Comparison of ENCODE assay signal across 2 cellular contexts in the genomic region with DNA sequence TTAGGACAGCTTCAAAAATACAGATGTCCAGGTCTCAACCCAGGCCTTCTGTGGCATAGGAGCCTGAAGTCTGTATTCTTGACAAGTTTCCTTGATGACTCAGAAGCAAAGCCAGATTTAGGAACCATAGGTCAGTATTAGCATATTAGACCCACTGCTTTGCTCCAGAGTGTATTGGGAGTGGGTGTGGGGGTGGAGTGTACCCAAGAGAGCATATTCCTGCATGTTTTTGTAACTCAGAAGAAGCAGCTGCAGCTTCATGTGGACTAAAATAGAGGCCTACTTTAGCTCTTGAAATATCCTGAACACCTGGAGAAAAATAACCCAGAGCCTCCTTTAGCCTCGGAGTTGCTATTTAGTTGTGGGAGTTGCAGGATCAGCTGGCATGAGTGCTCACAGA.
TF ChIP-seq lines count a peak whose summit lies in the region.

No MANE protein-coding gene starts in this region.

TF ChIP-seq in endothelial cell of umbilical vein, 7 proteins besides CTCF, POLR2A, EP300 and RAD21:
- TF ChIP-seq, protein P1, sequence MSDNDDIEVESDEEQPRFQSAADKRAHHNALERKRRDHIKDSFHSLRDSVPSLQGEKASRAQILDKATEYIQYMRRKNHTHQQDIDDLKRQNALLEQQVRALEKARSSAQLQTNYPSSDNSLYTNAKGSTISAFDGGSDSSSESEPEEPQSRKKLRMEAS (IDR thresholded peaks at IDR 0.05; ENCODE audit: insufficient read depth, insufficient read length), result no peak
- peak; percentile 32 for TF ChIP-seq FOS (IDR thresholded peaks at IDR 0.05; ENCODE audit: borderline replicate concordance, insufficient read depth, low read length)

TF ChIP-seq in HepG2, 621 proteins besides CTCF, POLR2A, EP300 and RAD21 (continued from another document):
- TF ChIP-seq, protein P2, sequence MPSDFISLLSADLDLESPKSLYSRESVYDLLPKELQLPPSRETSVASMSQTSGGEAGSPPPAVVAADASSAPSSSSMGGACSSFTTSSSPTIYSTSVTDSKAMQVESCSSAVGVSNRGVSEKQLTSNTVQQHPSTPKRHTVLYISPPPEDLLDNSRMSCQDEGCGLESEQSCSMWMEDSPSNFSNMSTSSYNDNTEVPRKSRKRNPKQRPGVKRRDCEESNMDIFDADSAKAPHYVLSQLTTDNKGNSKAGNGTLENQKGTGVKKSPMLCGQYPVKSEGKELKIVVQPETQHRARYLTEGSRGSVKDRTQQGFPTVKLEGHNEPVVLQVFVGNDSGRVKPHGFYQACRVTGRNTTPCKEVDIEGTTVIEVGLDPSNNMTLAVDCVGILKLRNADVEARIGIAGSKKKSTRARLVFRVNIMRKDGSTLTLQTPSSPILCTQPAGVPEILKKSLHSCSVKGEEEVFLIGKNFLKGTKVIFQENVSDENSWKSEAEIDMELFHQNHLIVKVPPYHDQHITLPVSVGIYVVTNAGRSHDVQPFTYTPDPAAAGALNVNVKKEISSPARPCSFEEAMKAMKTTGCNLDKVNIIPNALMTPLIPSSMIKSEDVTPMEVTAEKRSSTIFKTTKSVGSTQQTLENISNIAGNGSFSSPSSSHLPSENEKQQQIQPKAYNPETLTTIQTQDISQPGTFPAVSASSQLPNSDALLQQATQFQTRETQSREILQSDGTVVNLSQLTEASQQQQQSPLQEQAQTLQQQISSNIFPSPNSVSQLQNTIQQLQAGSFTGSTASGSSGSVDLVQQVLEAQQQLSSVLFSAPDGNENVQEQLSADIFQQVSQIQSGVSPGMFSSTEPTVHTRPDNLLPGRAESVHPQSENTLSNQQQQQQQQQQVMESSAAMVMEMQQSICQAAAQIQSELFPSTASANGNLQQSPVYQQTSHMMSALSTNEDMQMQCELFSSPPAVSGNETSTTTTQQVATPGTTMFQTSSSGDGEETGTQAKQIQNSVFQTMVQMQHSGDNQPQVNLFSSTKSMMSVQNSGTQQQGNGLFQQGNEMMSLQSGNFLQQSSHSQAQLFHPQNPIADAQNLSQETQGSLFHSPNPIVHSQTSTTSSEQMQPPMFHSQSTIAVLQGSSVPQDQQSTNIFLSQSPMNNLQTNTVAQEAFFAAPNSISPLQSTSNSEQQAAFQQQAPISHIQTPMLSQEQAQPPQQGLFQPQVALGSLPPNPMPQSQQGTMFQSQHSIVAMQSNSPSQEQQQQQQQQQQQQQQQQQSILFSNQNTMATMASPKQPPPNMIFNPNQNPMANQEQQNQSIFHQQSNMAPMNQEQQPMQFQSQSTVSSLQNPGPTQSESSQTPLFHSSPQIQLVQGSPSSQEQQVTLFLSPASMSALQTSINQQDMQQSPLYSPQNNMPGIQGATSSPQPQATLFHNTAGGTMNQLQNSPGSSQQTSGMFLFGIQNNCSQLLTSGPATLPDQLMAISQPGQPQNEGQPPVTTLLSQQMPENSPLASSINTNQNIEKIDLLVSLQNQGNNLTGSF (CRISPR knock-in tag; IDR thresholded peaks at IDR 0.05), result no peak
- TF ChIP-seq SNRNP70 (IDR thresholded peaks at IDR 0.05; ENCODE audit: low read depth, low read length) (no peak), REL (CRISPR knock-in tag; conservative IDR thresholded peaks at IDR 0.05) (no peak), ZNF737 (CRISPR knock-in tag; IDR thresholded peaks at IDR 0.05; ENCODE audit: borderline replicate concordance) (no peak), GFI1 (CRISPR knock-in tag; IDR thresholded peaks at IDR 0.05; ENCODE audit: borderline replicate concordance) (no peak), MTA3 (CRISPR knock-in tag; IDR thresholded peaks at IDR 0.05) (no peak), RARA (CRISPR knock-in tag; IDR thresholded peaks at IDR 0.05) (no peak), ZNF614 (CRISPR knock-in tag; IDR thresholded peaks at IDR 0.05; ENCODE audit: borderline replicate concordance) (no peak), ARNTL (CRISPR knock-in tag; IDR thresholded peaks at IDR 0.05) (no peak), THAP11 (CRISPR knock-in tag; IDR thresholded peaks at IDR 0.05) (no peak), MAZ (IDR thresholded peaks at IDR 0.05; ENCODE audit: borderline replicate concordance, low read depth, low read length) (no peak), MAZ (CRISPR knock-in tag; IDR thresholded peaks at IDR 0.05; ENCODE audit: low read depth) (no peak), RFX3 (CRISPR knock-in tag; IDR thresholded peaks at IDR 0.05) (no peak), GABPB1 (CRISPR knock-in tag; IDR thresholded peaks at IDR 0.05) (no peak)
- TF ChIP-seq, protein P3, sequence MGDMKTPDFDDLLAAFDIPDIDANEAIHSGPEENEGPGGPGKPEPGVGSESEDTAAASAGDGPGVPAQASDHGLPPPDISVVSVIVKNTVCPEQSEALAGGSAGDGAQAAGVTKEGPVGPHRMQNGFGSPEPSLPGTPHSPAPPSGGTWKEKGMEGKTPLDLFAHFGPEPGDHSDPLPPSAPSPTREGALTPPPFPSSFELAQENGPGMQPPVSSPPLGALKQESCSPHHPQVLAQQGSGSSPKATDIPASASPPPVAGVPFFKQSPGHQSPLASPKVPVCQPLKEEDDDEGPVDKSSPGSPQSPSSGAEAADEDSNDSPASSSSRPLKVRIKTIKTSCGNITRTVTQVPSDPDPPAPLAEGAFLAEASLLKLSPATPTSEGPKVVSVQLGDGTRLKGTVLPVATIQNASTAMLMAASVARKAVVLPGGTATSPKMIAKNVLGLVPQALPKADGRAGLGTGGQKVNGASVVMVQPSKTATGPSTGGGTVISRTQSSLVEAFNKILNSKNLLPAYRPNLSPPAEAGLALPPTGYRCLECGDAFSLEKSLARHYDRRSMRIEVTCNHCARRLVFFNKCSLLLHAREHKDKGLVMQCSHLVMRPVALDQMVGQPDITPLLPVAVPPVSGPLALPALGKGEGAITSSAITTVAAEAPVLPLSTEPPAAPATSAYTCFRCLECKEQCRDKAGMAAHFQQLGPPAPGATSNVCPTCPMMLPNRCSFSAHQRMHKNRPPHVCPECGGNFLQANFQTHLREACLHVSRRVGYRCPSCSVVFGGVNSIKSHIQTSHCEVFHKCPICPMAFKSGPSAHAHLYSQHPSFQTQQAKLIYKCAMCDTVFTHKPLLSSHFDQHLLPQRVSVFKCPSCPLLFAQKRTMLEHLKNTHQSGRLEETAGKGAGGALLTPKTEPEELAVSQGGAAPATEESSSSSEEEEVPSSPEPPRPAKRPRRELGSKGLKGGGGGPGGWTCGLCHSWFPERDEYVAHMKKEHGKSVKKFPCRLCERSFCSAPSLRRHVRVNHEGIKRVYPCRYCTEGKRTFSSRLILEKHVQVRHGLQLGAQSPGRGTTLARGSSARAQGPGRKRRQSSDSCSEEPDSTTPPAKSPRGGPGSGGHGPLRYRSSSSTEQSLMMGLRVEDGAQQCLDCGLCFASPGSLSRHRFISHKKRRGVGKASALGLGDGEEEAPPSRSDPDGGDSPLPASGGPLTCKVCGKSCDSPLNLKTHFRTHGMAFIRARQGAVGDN (CRISPR knock-in tag; IDR thresholded peaks at IDR 0.05), result no peak
- TF ChIP-seq, protein P4, sequence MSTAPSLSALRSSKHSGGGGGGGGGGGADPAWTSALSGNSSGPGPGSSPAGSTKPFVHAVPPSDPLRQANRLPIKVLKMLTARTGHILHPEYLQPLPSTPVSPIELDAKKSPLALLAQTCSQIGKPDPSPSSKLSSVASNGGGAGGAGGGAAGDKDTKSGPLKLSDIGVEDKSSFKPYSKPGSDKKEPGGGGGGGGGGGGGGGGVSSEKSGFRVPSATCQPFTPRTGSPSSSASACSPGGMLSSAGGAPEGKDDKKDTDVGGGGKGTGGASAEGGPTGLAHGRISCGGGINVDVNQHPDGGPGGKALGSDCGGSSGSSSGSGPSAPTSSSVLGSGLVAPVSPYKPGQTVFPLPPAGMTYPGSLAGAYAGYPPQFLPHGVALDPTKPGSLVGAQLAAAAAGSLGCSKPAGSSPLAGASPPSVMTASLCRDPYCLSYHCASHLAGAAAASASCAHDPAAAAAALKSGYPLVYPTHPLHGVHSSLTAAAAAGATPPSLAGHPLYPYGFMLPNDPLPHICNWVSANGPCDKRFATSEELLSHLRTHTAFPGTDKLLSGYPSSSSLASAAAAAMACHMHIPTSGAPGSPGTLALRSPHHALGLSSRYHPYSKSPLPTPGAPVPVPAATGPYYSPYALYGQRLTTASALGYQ (CRISPR knock-in tag; IDR thresholded peaks at IDR 0.05), result no peak
- TF ChIP-seq, protein P5, sequence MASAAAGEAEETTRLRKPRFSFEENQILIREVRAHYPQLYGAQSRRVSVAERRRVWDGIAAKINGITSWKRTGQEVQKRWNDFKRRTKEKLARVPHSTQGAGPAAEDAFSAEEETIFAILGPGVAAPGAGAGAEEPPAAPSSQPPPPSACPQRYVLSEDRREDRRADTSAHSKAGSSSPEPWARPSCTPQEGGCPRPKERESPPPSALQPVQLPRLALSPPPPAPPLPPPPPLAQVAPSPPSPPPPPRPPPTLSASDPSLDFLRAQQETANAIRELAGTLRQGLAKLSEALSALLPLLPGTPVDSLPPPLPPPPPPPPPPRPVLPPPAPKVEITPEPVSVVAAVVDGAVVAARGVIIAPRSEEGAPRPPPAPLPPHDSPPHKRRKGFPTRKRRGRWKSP (CRISPR knock-in tag; IDR thresholded peaks at IDR 0.05), result no peak
- TF ChIP-seq, protein P6, sequence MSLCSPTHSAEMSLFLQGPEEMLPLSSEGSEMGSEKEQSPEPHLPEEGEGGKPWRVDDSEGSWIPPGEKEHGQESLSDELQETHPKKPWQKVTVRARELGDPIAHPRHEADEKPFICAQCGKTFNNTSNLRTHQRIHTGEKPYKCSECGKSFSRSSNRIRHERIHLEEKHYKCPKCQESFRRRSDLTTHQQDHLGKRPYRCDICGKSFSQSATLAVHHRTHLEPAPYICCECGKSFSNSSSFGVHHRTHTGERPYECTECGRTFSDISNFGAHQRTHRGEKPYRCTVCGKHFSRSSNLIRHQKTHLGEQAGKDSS (CRISPR knock-in tag; IDR thresholded peaks at IDR 0.05; ENCODE audit: borderline replicate concordance, low read depth), result no peak
